In genomic region chr22:42270512-42271190, GRCh38 we compare ENCODE assay signal across 8 cellular contexts. TPM values are rescaled to one million over a fixed set of nuclear protein-coding genes. Genes with fewer than 3 reads are reported as not detected.
DNase-seq lines count a peak whose midpoint lies in the region; ATAC-seq and TF ChIP-seq lines count a peak whose summit lies in the region.

TSS of gene TCF20 (minus strand) at chr22:42270653. CDS start at chr22:42215305, 55,348 bp downstream.

- TF ChIP-seq CTCF in DOHH2 (IDR thresholded peaks at IDR 0.05; ENCODE audit: low read depth, low read length, poor library complexity, severe bottlenecking) (no peak), osteoblast (IDR thresholded peaks at IDR 0.05; ENCODE audit: extremely low read depth, low read depth, low read length) (no peak)

- no peaks in the 10 kb centered on the region for H3K9me2 ChIP-seq in DOHH2 (replicated peaks; ENCODE audit: control insufficient read depth, low read length)
- H3K9me2 ChIP-seq in Karpas-422 (replicated peaks; ENCODE audit: insufficient read depth, low read length) = no peaks in the 10 kb centered on the region

- peaks cover 12% of the 10 kb centered on the region for H4K20me1 ChIP-seq in DOHH2 (ENCODE audit: control insufficient read depth, insufficient read depth, low read depth, low read length)
- H4K20me1 ChIP-seq in Karpas-422 (ENCODE audit: insufficient read depth, low read depth, low read length) = peaks cover 35% of the 10 kb centered on the region
- peaks cover 28% of the 10 kb centered on the region for H4K20me1 ChIP-seq in osteoblast (ENCODE audit: insufficient read depth, low read length)

- H3K4me1 Mint-ChIP-seq in activated naive CD4-positive, alpha-beta T cell treated with anti-CD3 and anti-CD28 coated beads, Interleukin-2, amount 50 U/mL, for 24 hours = peaks cover 32% of the 10 kb centered on the region

- no peaks in the 10 kb centered on the region for H3K27me3 Mint-ChIP-seq in activated naive CD4-positive, alpha-beta T cell treated with anti-CD3 and anti-CD28 coated beads, Interleukin-2, amount 50 U/mL, for 24 hours

- H3K4me3 ChIP-seq in DOHH2 (ENCODE audit: low read length) (peak within 1 kb of the TSS; percentile 89), Karpas-422 (ENCODE audit: low read length) (peak within 1 kb of the TSS; percentile 100), osteoblast (ENCODE audit: insufficient read depth, low read length) (peak within 1 kb of the TSS; percentile 83)

- H3K36me3 ChIP-seq in DOHH2 (ENCODE audit: control insufficient read depth, low read length) = peaks cover 9% of the 10 kb centered on the region
- no peaks in the 10 kb centered on the region for H3K36me3 ChIP-seq in Karpas-422 (ENCODE audit: insufficient read depth, low read length)
- H3K36me3 ChIP-seq in osteoblast (ENCODE audit: insufficient read depth, low read length) = peaks cover 3% of the 10 kb centered on the region

- peaks cover 23% of the 10 kb centered on the region for H3K4me1 ChIP-seq in DOHH2 (ENCODE audit: control insufficient read depth, low read length)
- H3K4me1 ChIP-seq in Karpas-422 (ENCODE audit: low read length) = peaks cover 31% of the 10 kb centered on the region
- peaks cover 6% of the 10 kb centered on the region for H3K4me1 ChIP-seq in osteoblast (ENCODE audit: insufficient read depth, low read length)

- peak within 1 kb of the TSS; percentile 78 for H3K4me2 ChIP-seq in DOHH2 (ENCODE audit: low read length)
- H3K4me2 ChIP-seq in Karpas-422 (ENCODE audit: low read depth, low read length, poor library complexity, severe bottlenecking) = peak within 1 kb of the TSS; percentile 79
- peak within 1 kb of the TSS; percentile 84 for H3K4me2 ChIP-seq in osteoblast (ENCODE audit: insufficient read depth, low read length)

- H3K4me3 Mint-ChIP-seq in activated naive CD4-positive, alpha-beta T cell treated with anti-CD3 and anti-CD28 coated beads, Interleukin-2, amount 50 U/mL, for 24 hours = peak within 1 kb of the TSS; percentile 90

- H3K27ac ChIP-seq in DOHH2 (ENCODE audit: low read depth, low read length) (peak within 1 kb of the TSS; percentile 66), Karpas-422 (ENCODE audit: low read length) (peak within 1 kb of the TSS; percentile 87), osteoblast (ENCODE audit: low read depth, low read length) (no peak within 1 kb of the TSS), temporal lobe (ENCODE audit: low read depth, low read length) (no peak within 1 kb of the TSS)

- ATAC-seq in GM21619 (IDR thresholded peaks at IDR 0.05; ENCODE audit: unreplicated experiment) (peak; percentile 56), SK-N-SH treated with all-trans-retinoic acid at 6 μM for 48 hours (peak; percentile 55)

- H3F3A ChIP-seq in DOHH2 (ENCODE audit: control insufficient read depth, insufficient read depth) = no peaks in the 10 kb centered on the region

- H2AFZ ChIP-seq in Karpas-422 (ENCODE audit: low read length) (no peak within 1 kb of the TSS), osteoblast (ENCODE audit: low read length) (peak within 1 kb of the TSS; percentile 74)

- H3K27ac Mint-ChIP-seq in activated naive CD4-positive, alpha-beta T cell treated with anti-CD3 and anti-CD28 coated beads, Interleukin-2, amount 50 U/mL, for 24 hours = peak within 1 kb of the TSS; percentile 85

- peak within 1 kb of the TSS; percentile 100 for H3K9ac ChIP-seq in Karpas-422 (ENCODE audit: low read length)

- peaks cover 45% of the 10 kb centered on the region for H3K79me2 ChIP-seq in DOHH2 (ENCODE audit: control insufficient read depth, low read length)
- H3K79me2 ChIP-seq in Karpas-422 (ENCODE audit: low read length) = peaks cover 45% of the 10 kb centered on the region
- H3K79me2 ChIP-seq in osteoblast (ENCODE audit: insufficient read depth, low read length) = peaks cover 45% of the 10 kb centered on the region

- H3K27me3 ChIP-seq in DOHH2 (ENCODE audit: control insufficient read depth, low read length) = no peaks in the 10 kb centered on the region
- no peaks in the 10 kb centered on the region for H3K27me3 ChIP-seq in Karpas-422 (ENCODE audit: low read length)
- no peaks in the 10 kb centered on the region for H3K27me3 ChIP-seq in osteoblast (ENCODE audit: insufficient read depth, low read length)

- no peaks in the 10 kb centered on the region for H3K36me3 Mint-ChIP-seq in activated naive CD4-positive, alpha-beta T cell treated with anti-CD3 and anti-CD28 coated beads, Interleukin-2, amount 50 U/mL, for 24 hours

- DNase-seq in Karpas-422 = peak; percentile 93
- DNase-seq in glomerular visceral epithelial cell (ENCODE audit: extremely low spot score) = peak; percentile 68
- DNase-seq in osteoblast (ENCODE audit: insufficient read length, low spot score, missing footprints) = peak; percentile 100

- H3K9me3 Mint-ChIP-seq in activated naive CD4-positive, alpha-beta T cell treated with anti-CD3 and anti-CD28 coated beads, Interleukin-2, amount 50 U/mL, for 24 hours = no peaks in the 10 kb centered on the region

- H3K9me3 ChIP-seq in DOHH2 (ENCODE audit: control insufficient read depth, insufficient read depth, low read length) = no peaks in the 10 kb centered on the region
- no peaks in the 10 kb centered on the region for H3K9me3 ChIP-seq in Karpas-422 (ENCODE audit: low read length)
- no peaks in the 10 kb centered on the region for H3K9me3 ChIP-seq in osteoblast (ENCODE audit: low read depth, low read length)

TF ChIP-seq in SK-N-SH treated with all-trans-retinoic acid at 6 μM for 48 hours, 23 proteins besides CTCF, POLR2A, EP300 and RAD21 (continues in another document):
- no peak for TF ChIP-seq POU6F1 (CRISPR knock-in tag; IDR thresholded peaks at IDR 0.05; ENCODE audit: borderline replicate concordance, low read depth)
- no peak for TF ChIP-seq ISL1 (CRISPR knock-in tag; IDR thresholded peaks at IDR 0.05)
- no peak for TF ChIP-seq ESRRG (CRISPR knock-in tag; IDR thresholded peaks at IDR 0.05)
- no peak for TF ChIP-seq ZFP30 (CRISPR knock-in tag; IDR thresholded peaks at IDR 0.05)
- TF ChIP-seq RARB (CRISPR knock-in tag; IDR thresholded peaks at IDR 0.05) = no peak
- TF ChIP-seq TSHZ2 (CRISPR knock-in tag; IDR thresholded peaks at IDR 0.05) = no peak
- no peak for TF ChIP-seq SNAI2 (CRISPR knock-in tag; IDR thresholded peaks at IDR 0.05)
- no peak for TF ChIP-seq ZC3H10 (CRISPR knock-in tag; IDR thresholded peaks at IDR 0.05)
- no peak for TF ChIP-seq PPARA (CRISPR knock-in tag; IDR thresholded peaks at IDR 0.05; ENCODE audit: borderline replicate concordance)
- TF ChIP-seq ZFP3 (CRISPR knock-in tag; IDR thresholded peaks at IDR 0.05) = no peak
- TF ChIP-seq BACH2 (CRISPR knock-in tag; IDR thresholded peaks at IDR 0.05; ENCODE audit: borderline replicate concordance) = no peak
- no peak for TF ChIP-seq PATZ1 (CRISPR knock-in tag; IDR thresholded peaks at IDR 0.05; ENCODE audit: borderline replicate concordance)
- no peak for TF ChIP-seq OSR1 (CRISPR knock-in tag; IDR thresholded peaks at IDR 0.05)

RNA-seq across cellular contexts. Expression of gene TCF20, which starts in this region (rescaled TPM):
- total RNA-seq in Karpas-422 (2014; rRNA removed; shearing (Covaris generic); ENCODE audit: low replicate concordance) = 38.1 and 60.1 TPM in 2 replicates
- 30.9 and 35.1 TPM in 2 replicates for total RNA-seq in osteoblast
- 45.5 TPM for total RNA-seq in temporal lobe

Comparison
In these comparisons a context has a peak if more than half of its experiments do, and no peak if none do; other contexts are left out.
1. H3K27ac ChIP-seq: peak in DOHH2 (single experiment) and Karpas-422 (single experiment); none in osteoblast (single experiment) and temporal lobe (single experiment).
2. Peak in every context shown above with its lines, with median percentiles within 50 percentile points of each other: H3K4me2 ChIP-seq, H3K4me3 ChIP-seq and DNase-seq.